16 cellular contexts compared by ENCODE assay signal in the genomic region with DNA sequence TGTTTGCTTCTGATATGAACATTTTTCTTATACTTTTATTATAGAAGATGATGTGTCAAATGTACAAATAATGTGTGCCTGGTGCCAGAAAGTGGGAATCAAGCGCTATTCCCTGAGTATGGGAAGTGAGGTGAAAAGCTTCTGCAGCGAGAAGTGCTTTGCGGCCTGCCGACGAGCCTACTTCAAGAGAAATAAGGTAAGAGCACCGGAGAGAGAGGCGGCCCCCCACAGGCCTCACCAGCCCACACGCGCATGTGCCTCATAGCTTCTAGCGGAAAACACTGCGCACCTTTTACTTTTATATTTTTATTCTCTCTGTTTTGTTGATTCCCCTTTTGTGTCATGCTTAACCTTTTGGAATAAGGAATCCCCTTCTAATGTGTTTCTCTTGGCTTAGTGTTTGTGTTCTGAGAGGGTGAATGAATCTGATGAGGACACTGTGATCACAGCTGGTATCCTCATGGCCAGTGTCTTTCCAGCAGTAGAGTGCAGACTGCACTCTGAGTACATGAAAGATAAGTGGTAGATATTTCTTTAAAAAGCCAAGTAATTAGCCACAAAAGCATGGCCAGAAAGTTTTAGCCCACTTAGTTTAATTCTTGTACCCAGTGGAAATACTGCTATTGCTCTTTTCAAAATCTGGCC.
"Had no signal": no experiment of that assay in that cellular context is flagged by ENCODE, and none has a peak within 500 bp of the region (broad histone marks: within the 10 kb centered on the region; RNA-seq: fewer than 3 reads in every experiment).

No MANE protein-coding gene starts in this region.

- H3K27ac ChIP-seq: colonic mucosa, thoracic aorta, upper lobe of right lung had no signal

- H3K27me3 Mint-ChIP-seq: activated naive CD8-positive, alpha-beta T cell; progenitor cell of endocrine pancreas; stimulated activated memory B cell treated with anti-CD40 and anti-IgM and Interleukin-4, amounts not matched to agents 10 μg/mL and 1 μg/mL and 100 μg/mL, for 72 hours had no signal

- H3K4me1 ChIP-seq: colonic mucosa, upper lobe of right lung had no signal

- H3K4me3 Mint-ChIP-seq: activated CD4-positive, alpha-beta T cell treated with anti-CD3 and anti-CD28 coated beads for 36 hours; activated naive CD8-positive, alpha-beta T cell; natural killer cell treated with Interleukin-12 subunit alpha and Interleukin-12 subunit beta and Interleukin-15 and Interleukin-18, amount 100 ng/mL, for 72 hours; stimulated activated memory B cell treated with anti-CD40 and anti-IgM and Interleukin-4, amounts not matched to agents 10 μg/mL and 1 μg/mL and 100 μg/mL, for 72 hours had no signal

- H3K27me3 ChIP-seq: colonic mucosa, upper lobe of right lung had no signal

- H3K36me3 ChIP-seq: colonic mucosa, thoracic aorta, upper lobe of right lung had no signal

- H3K27ac Mint-ChIP-seq: activated CD4-positive, alpha-beta T cell treated with anti-CD3 and anti-CD28 coated beads for 36 hours; activated naive CD8-positive, alpha-beta T cell; natural killer cell treated with Interleukin-12 subunit alpha and Interleukin-12 subunit beta and Interleukin-15 and Interleukin-18, amount 100 ng/mL, for 72 hours; progenitor cell of endocrine pancreas; stimulated activated memory B cell treated with anti-CD40 and anti-IgM and Interleukin-4, amounts not matched to agents 10 μg/mL and 1 μg/mL and 100 μg/mL, for 72 hours had no signal

- H3K9me3 ChIP-seq: colonic mucosa, thoracic aorta, upper lobe of right lung had no signal

- H3K9me3 Mint-ChIP-seq: natural killer cell treated with Interleukin-12 subunit alpha and Interleukin-12 subunit beta and Interleukin-15 and Interleukin-18, amount 100 ng/mL, for 72 hours; stimulated activated memory B cell treated with anti-CD40 and anti-IgM and Interleukin-4, amounts not matched to agents 10 μg/mL and 1 μg/mL and 100 μg/mL, for 72 hours had no signal

- H3K4me3 ChIP-seq: colonic mucosa, lung, thoracic aorta, upper lobe of right lung had no signal

- H3K4me1 Mint-ChIP-seq: activated CD4-positive, alpha-beta T cell treated with anti-CD3 and anti-CD28 coated beads for 36 hours; stimulated activated memory B cell treated with anti-CD40 and anti-IgM and Interleukin-4, amounts not matched to agents 10 μg/mL and 1 μg/mL and 100 μg/mL, for 72 hours had no signal

- DNase-seq: activated CD4-positive, alpha-beta T cell treated with anti-CD3 and anti-CD28 coated beads for 36 hours; activated CD4-positive, alpha-beta T cell treated with anti-CD3 and anti-CD28 coated beads, Interleukin-2, amount 50 U/mL, for 48 hours; activated T-cell treated with anti-CD3 and anti-CD28 coated beads for 4 hours; central memory CD4-positive, alpha-beta T cell; colonic mucosa; erythroblast; islet precursor cell; left colon; stimulated activated CD4-positive, alpha-beta T cell treated with anti-CD3 and anti-CD28 coated beads, Interleukin-4, amount 100 ng/mL, for 4 hours; upper lobe of right lung had no signal

- ATAC-seq: activated CD4-positive, alpha-beta T cell treated with anti-CD3 and anti-CD28 coated beads for 36 hours; left colon; natural killer cell treated with Interleukin-12 subunit alpha and Interleukin-12 subunit beta and Interleukin-15 and Interleukin-18, amount 100 ng/mL, for 72 hours; stimulated activated memory B cell treated with anti-CD40 and anti-IgM and Interleukin-4, amounts not matched to agents 10 μg/mL and 1 μg/mL and 100 μg/mL, for 72 hours; upper lobe of right lung had no signal

- H3K36me3 Mint-ChIP-seq: activated naive CD8-positive, alpha-beta T cell; natural killer cell treated with Interleukin-12 subunit alpha and Interleukin-12 subunit beta and Interleukin-15 and Interleukin-18, amount 100 ng/mL, for 72 hours; stimulated activated memory B cell treated with anti-CD40 and anti-IgM and Interleukin-4, amounts not matched to agents 10 μg/mL and 1 μg/mL and 100 μg/mL, for 72 hours had no signal
